ENCODE assay signal across 9 cellular contexts in genomic region chr19:52172347-52172746, GRCh38. TPM values are rescaled to one million over a fixed set of nuclear protein-coding genes. Genes with fewer than 3 reads are reported as not detected.
DNase-seq lines count a peak whose midpoint lies in the region; ATAC-seq and TF ChIP-seq lines count a peak whose summit lies in the region.
"Had no signal": no experiment of that assay in that cellular context is flagged by ENCODE, and none has a peak within 500 bp of the region (broad histone marks: within the 10 kb centered on the region; RNA-seq: fewer than 3 reads in every experiment).

No MANE protein-coding gene starts in this region.

- peaks cover 44% of the 10 kb centered on the region for H3K36me3 Mint-ChIP-seq in activated CD4-positive, alpha-beta T cell treated with anti-CD3 and anti-CD28 coated beads, Interleukin-2, amount 10 ng/mL, durations not matched to agents 7 days and 5 days (ENCODE audit: low read depth)
- peaks cover 40% of the 10 kb centered on the region for H3K36me3 Mint-ChIP-seq in activated B cell treated with CpG ODN at 0.5 μM for 24 hours (ENCODE audit: low read depth)
- H3K36me3 Mint-ChIP-seq in immature natural killer cell, result peaks cover 12 to 19% (median 16%) of the 10 kb centered on the region in 3 donors
- H3K36me3 Mint-ChIP-seq in stimulated activated effector memory CD8-positive, alpha-beta T cell treated with anti-CD3 and anti-CD28 coated beads, Interleukin-12 subunit alpha, Interleukin-12 subunit beta, amount 100 ng/mL, for 72 hours, result peaks cover 30% of the 10 kb centered on the region

- DNase-seq in activated CD4-positive, alpha-beta T cell treated with anti-CD3 and anti-CD28 coated beads, Interleukin-2, amount 10 ng/mL, durations not matched to agents 7 days and 5 days, result no peak
- DNase-seq in activated CD4-positive, alpha-beta T cell treated with anti-CD3 and anti-CD28 coated beads, Interleukin-2, amount 50 U/mL, for 48 hours, result no peak
- DNase-seq in activated B cell treated with CpG ODN at 0.5 μM for 24 hours, result no peak
- DNase-seq in immature natural killer cell, result no peak
- no peak for DNase-seq in stimulated activated effector memory CD8-positive, alpha-beta T cell treated with anti-CD3 and anti-CD28 coated beads, Interleukin-12 subunit alpha, Interleukin-12 subunit beta, amount 100 ng/mL, for 72 hours (ENCODE audit: low spot score in 2 of 2)
- DNase-seq in NCI-H526 (lab: John Stamatoyannopoulos, UW), result no peak
- no peak for DNase-seq in NCI-H146 (lab: John Stamatoyannopoulos, UW)
- no peak for DNase-seq in HuH-7.5 (ENCODE audit: low spot score)
- DNase-seq: pancreas had no signal

- POLR2A ChIA-PET in activated CD4-positive, alpha-beta T cell treated with anti-CD3 and anti-CD28 coated beads, Interleukin-2, amount 10 ng/mL, durations not matched to agents 7 days and 5 days (lab: Charles Lee), result interaction anchor here (1.0 kb wide), 1 partner anchor 17 kb away, joined by 3 read pairs; the partner anchor contains the start of gene PPP2R1A
- POLR2A ChIA-PET in activated B cell treated with CpG ODN at 0.5 μM for 24 hours (lab: Charles Lee), result interaction anchor here (1.7 to 2.7 kb wide), 2 partner anchors 17 to 32 kb away, joined by 5 to 62 read pairs; partner anchors contain the start of genes PPP2R1A and ZNF616

- TF ChIP-seq CTCF in activated B cell treated with CpG ODN at 0.5 μM for 24 hours (IDR thresholded peaks at IDR 0.05), result no peak

- peaks cover 38% of the 10 kb centered on the region for H3K9me3 Mint-ChIP-seq in activated CD4-positive, alpha-beta T cell treated with anti-CD3 and anti-CD28 coated beads, Interleukin-2, amount 10 ng/mL, durations not matched to agents 7 days and 5 days
- H3K9me3 Mint-ChIP-seq in activated B cell treated with CpG ODN at 0.5 μM for 24 hours (no peaks in the 10 kb centered on the region), immature natural killer cell (no peaks in the 10 kb centered on the region)
- H3K9me3 Mint-ChIP-seq in stimulated activated effector memory CD8-positive, alpha-beta T cell treated with anti-CD3 and anti-CD28 coated beads, Interleukin-12 subunit alpha, Interleukin-12 subunit beta, amount 100 ng/mL, for 72 hours, result no peaks in the 10 kb centered on the region

- intact Hi-C loops in activated B cell treated with CpG ODN at 0.5 μM for 24 hours (cut with micrococcal nuclease), result no loop called here

- H3K27ac Mint-ChIP-seq in activated CD4-positive, alpha-beta T cell treated with anti-CD3 and anti-CD28 coated beads, Interleukin-2, amount 10 ng/mL, durations not matched to agents 7 days and 5 days, result peak overlapping the region; percentile 93
- H3K27ac Mint-ChIP-seq in activated B cell treated with CpG ODN at 0.5 μM for 24 hours, result no peak overlapping the region
- H3K27ac Mint-ChIP-seq in immature natural killer cell, result peak overlapping the region; percentile 95 to 98 (median 97)
- H3K27ac Mint-ChIP-seq in stimulated activated effector memory CD8-positive, alpha-beta T cell treated with anti-CD3 and anti-CD28 coated beads, Interleukin-12 subunit alpha, Interleukin-12 subunit beta, amount 100 ng/mL, for 72 hours, result no peak overlapping the region

- H3K27me3 Mint-ChIP-seq in activated CD4-positive, alpha-beta T cell treated with anti-CD3 and anti-CD28 coated beads, Interleukin-2, amount 10 ng/mL, durations not matched to agents 7 days and 5 days, result no peaks in the 10 kb centered on the region
- H3K27me3 Mint-ChIP-seq in activated B cell treated with CpG ODN at 0.5 μM for 24 hours (no peaks in the 10 kb centered on the region), immature natural killer cell (ENCODE audit: low read depth in 3 of 3) (peaks cover 2 to 6% (median 5%) of the 10 kb centered on the region in 3 donors)

- CTCF ChIA-PET in activated CD4-positive, alpha-beta T cell treated with anti-CD3 and anti-CD28 coated beads, Interleukin-2, amount 10 ng/mL, durations not matched to agents 7 days and 5 days (lab: Charles Lee), result interaction anchor here (0.9 to 1.6 kb wide), 2 partner anchors 9 to 17 kb away, joined by 3 to 4 read pairs; partner anchors contain the start of gene PPP2R1A
- CTCF ChIA-PET in activated B cell treated with CpG ODN at 0.5 μM for 24 hours (lab: Charles Lee), result interaction anchor here (1.9 kb wide), 1 partner anchor 65 kb away, joined by 5 read pairs; no protein-coding TSS in a partner anchor

- peak overlapping the region; percentile 83 for H3K4me3 Mint-ChIP-seq in activated CD4-positive, alpha-beta T cell treated with anti-CD3 and anti-CD28 coated beads, Interleukin-2, amount 10 ng/mL, durations not matched to agents 7 days and 5 days
- H3K4me3 Mint-ChIP-seq in activated B cell treated with CpG ODN at 0.5 μM for 24 hours, result peak overlapping the region; percentile 97
- H3K4me3 Mint-ChIP-seq in immature natural killer cell, result peak overlapping the region; percentile 93 to 99 (median 97)
- peak overlapping the region; percentile 88 for H3K4me3 Mint-ChIP-seq in stimulated activated effector memory CD8-positive, alpha-beta T cell treated with anti-CD3 and anti-CD28 coated beads, Interleukin-12 subunit alpha, Interleukin-12 subunit beta, amount 100 ng/mL, for 72 hours

- no peak for ATAC-seq in activated B cell treated with CpG ODN at 0.5 μM for 24 hours (ENCODE audit: low read depth)
- ATAC-seq in stimulated activated effector memory CD8-positive, alpha-beta T cell treated with anti-CD3 and anti-CD28 coated beads, Interleukin-12 subunit alpha, Interleukin-12 subunit beta, amount 100 ng/mL, for 72 hours, result no peak

- H3K4me1 Mint-ChIP-seq in activated CD4-positive, alpha-beta T cell treated with anti-CD3 and anti-CD28 coated beads, Interleukin-2, amount 10 ng/mL, durations not matched to agents 7 days and 5 days, result peaks cover 29% of the 10 kb centered on the region
- peaks cover 27% of the 10 kb centered on the region for H3K4me1 Mint-ChIP-seq in activated B cell treated with CpG ODN at 0.5 μM for 24 hours
- peaks cover 67 to 72% of the 10 kb centered on the region in 2 donors for H3K4me1 Mint-ChIP-seq in immature natural killer cell
- peaks cover 16% of the 10 kb centered on the region for H3K4me1 Mint-ChIP-seq in stimulated activated effector memory CD8-positive, alpha-beta T cell treated with anti-CD3 and anti-CD28 coated beads, Interleukin-12 subunit alpha, Interleukin-12 subunit beta, amount 100 ng/mL, for 72 hours

RNA-seq across cellular contexts. Expression of gene ZNF836, which starts 0.9 kb away (rescaled TPM):
- total RNA-seq in activated CD4-positive, alpha-beta T cell treated with anti-CD3 and anti-CD28 coated beads, Interleukin-2, amount 10 ng/mL, durations not matched to agents 7 days and 5 days, result 10 to 100 TPM; 21.7 to 23.5 TPM
- 27.4 and 28.0 TPM in 2 replicates for total RNA-seq in activated B cell treated with CpG ODN at 0.5 μM for 24 hours
- 10 to 100 TPM in 1 of 3 donors, 1 to 10 TPM in 2; 7.2 to 15.9 (median 7.7) TPM for polyA plus RNA-seq in immature natural killer cell

RNA-seq across cellular contexts. Expression of gene PPP2R1A, which starts 17.5 kb away (rescaled TPM):
- 100 to 1,000 TPM; 184 to 214 TPM for total RNA-seq in activated CD4-positive, alpha-beta T cell treated with anti-CD3 and anti-CD28 coated beads, Interleukin-2, amount 10 ng/mL, durations not matched to agents 7 days and 5 days
- total RNA-seq in activated B cell treated with CpG ODN at 0.5 μM for 24 hours, result 244 and 245 TPM in 2 replicates
- polyA plus RNA-seq in immature natural killer cell, result 100 to 1,000 TPM; 219 to 249 (median 243) TPM

RNA-seq across cellular contexts. Expression of gene ZNF616, which starts 32.6 kb away (rescaled TPM):
- 1 to 10 TPM; 7.5 to 8.3 TPM for total RNA-seq in activated CD4-positive, alpha-beta T cell treated with anti-CD3 and anti-CD28 coated beads, Interleukin-2, amount 10 ng/mL, durations not matched to agents 7 days and 5 days
- total RNA-seq in activated B cell treated with CpG ODN at 0.5 μM for 24 hours, result 7.3 and 7.4 TPM in 2 replicates
- polyA plus RNA-seq in immature natural killer cell, result 10 to 100 TPM in 1 of 3 donors, 1 to 10 TPM in 1, not detected in 1; 3.2 to 10.7 TPM

Comparison
In these comparisons a context has a peak if more than half of its experiments do, and no peak if none do; other contexts are left out.
1. H3K27ac Mint-ChIP-seq: peak in activated CD4-positive, alpha-beta T cell treated with anti-CD3 and anti-CD28 coated beads, Interleukin-2, amount 10 ng/mL, durations not matched to agents 7 days and 5 days (single experiment) and immature natural killer cell (6 of 6); none in activated B cell treated with CpG ODN at 0.5 μM for 24 hours (single experiment) and stimulated activated effector memory CD8-positive, alpha-beta T cell treated with anti-CD3 and anti-CD28 coated beads, Interleukin-12 subunit alpha, Interleukin-12 subunit beta, amount 100 ng/mL, for 72 hours (single experiment).
2. Peak in every context shown above with its lines, with median percentiles within 50 percentile points of each other: H3K4me3 Mint-ChIP-seq.